In the genomic region with DNA sequence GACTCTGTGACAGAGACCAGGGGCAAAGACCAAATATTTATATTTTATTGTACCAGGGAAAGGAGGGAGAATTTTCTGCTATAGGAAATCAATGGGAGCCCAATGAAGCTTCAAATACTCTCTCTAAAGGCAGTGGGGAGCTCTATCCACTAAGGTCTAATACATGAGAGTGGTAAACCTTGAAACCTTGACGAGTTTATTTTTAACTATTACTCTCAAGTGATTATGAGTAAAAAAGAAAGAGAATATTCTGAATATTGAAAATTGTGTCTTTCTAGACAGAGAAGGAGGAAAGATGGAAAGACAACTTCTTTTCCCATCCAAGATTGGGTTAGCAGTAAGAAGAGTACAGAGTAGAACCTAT, we compare ENCODE assay signal across 26 cellular contexts.
A peak's percentile ranks its signal among the peaks of the same experiment; 100 is the strongest.
DNase-seq lines count a peak whose midpoint lies in the region; ATAC-seq and FAIRE-seq lines count a peak whose summit lies in the region.
"Had no signal": no experiment of that assay in that cellular context is flagged by ENCODE, and none has a peak within 500 bp of the region (broad histone marks: within the 10 kb centered on the region; RNA-seq: fewer than 3 reads in every experiment).

No MANE protein-coding gene starts in this region.

- ATAC-seq in HG02759 (IDR thresholded peaks at IDR 0.05; ENCODE audit: unreplicated experiment) (peak; percentile 32), HG03457 (IDR thresholded peaks at IDR 0.05; ENCODE audit: unreplicated experiment) (peak; percentile 37), GM21825 (IDR thresholded peaks at IDR 0.05; ENCODE audit: unreplicated experiment) (no peak)
- ATAC-seq: gastroesophageal sphincter, left lung, psoas muscle had no signal

- peak; percentile 52 for DNase-seq in NOMO-1 treated with DMSO at 0.1 percent for 48 hours (lab: John Stamatoyannopoulos, UW; ENCODE audit: unreplicated experiment)
- no peak for DNase-seq in NOMO-1 (lab: John Stamatoyannopoulos, UW; ENCODE audit: unreplicated experiment in 2 of 2)
- no peak for DNase-seq in GM19239 (ENCODE audit: insufficient read length, low spot score)
- no peak for DNase-seq in NCI-H526 (lab: John Stamatoyannopoulos, UW)
- DNase-seq in OCI-M1 (lab: John Stamatoyannopoulos, UW): no peak
- DNase-seq: activated B cell treated with CpG ODN at 0.5 μM for 24 hours; activated CD8-positive, alpha-beta memory T cell treated with anti-CD3 and anti-CD28 coated beads, Interleukin-2, amount 50 U/mL, for 48 hours; activated naive CD8-positive, alpha-beta T cell treated with anti-CD3 and anti-CD28 coated beads for 36 hours; caudate nucleus; GDM1; left lung; mesendoderm; NCI-H1105; NCI-H2081 treated with DMSO at 0.1 percent for 48 hours; NCI-H82; nucleus accumbens; psoas muscle; SHP77 treated with DMSO at 0.1 percent for 48 hours; stimulated activated CD4-positive, alpha-beta T cell treated with anti-CD3 and anti-CD28 coated beads, Interleukin-15, amount 100 ng/mL, for 24 hours; T-helper 9 cell had no signal

- FAIRE-seq in GM19239 (lab: Jason Lieb, UNC): no peak
- FAIRE-seq: GM18507, H54 had no signal
